ENCODE assay signal across 10 cellular contexts in the genomic region with DNA sequence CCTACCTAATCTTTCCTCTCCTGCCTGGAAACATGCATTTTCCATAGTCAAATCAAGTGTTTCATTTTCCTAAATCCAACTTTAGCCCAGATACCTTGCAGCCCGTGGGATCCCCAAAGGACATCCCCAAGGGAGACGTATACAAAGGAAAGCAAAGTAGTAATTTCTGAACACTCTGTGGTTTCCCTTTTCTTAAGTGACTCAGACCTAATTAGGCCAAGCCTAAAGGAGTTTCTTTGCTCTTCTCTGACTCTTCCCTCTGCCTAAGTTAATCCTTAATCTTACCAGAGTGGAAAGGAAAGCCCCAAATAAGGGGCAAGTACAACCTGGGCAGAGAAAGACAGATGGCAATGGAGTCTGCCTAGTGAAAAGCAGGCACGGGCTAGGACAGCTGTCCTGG.
DNase-seq lines count a peak whose midpoint lies in the region; ATAC-seq and TF ChIP-seq lines count a peak whose summit lies in the region.
"Had no signal": no experiment of that assay in that cellular context is flagged by ENCODE, and none has a peak within 500 bp of the region (broad histone marks: within the 10 kb centered on the region; RNA-seq: fewer than 3 reads in every experiment).

No MANE protein-coding gene starts in this region.

- no peaks in the 10 kb centered on the region for H3K36me3 ChIP-seq in left lung

- no peaks in the 10 kb centered on the region for H3K9me3 ChIP-seq in left lung

- peak overlapping the region; percentile 42 for H3K4me3 Mint-ChIP-seq in activated CD4-positive, alpha-beta T cell treated with anti-CD3 and anti-CD28 coated beads, Interleukin-2, amount 10 ng/mL, durations not matched to agents 24 days and 14 days

- H3K27ac ChIP-seq in left lung, result no peak overlapping the region

- peaks cover 20% of the 10 kb centered on the region for H3K4me1 Mint-ChIP-seq in activated CD4-positive, alpha-beta T cell treated with anti-CD3 and anti-CD28 coated beads, Interleukin-2, amount 10 ng/mL, durations not matched to agents 24 days and 14 days

- no peak for TF ChIP-seq CTCF in left lung (IDR thresholded peaks at IDR 0.05)

- intact Hi-C loops in activated CD4-positive, alpha-beta T cell treated with anti-CD3 and anti-CD28 coated beads, Interleukin-2, amount 10 ng/mL, durations not matched to agents 24 days and 14 days (cut with micrococcal nuclease), result loop anchor here (1.0 kb wide), 3 partner anchors 8 to 12 kb away; no protein-coding TSS in a partner anchor
- intact Hi-C loops in left lung (cut with DNase I), result no loop called here

- no peaks in the 10 kb centered on the region for H3K36me3 Mint-ChIP-seq in activated CD4-positive, alpha-beta T cell treated with anti-CD3 and anti-CD28 coated beads, Interleukin-2, amount 10 ng/mL, durations not matched to agents 24 days and 14 days (ENCODE audit: low read depth)

- H3K27me3 ChIP-seq in left lung, result peaks cover 0 to 7% of the 10 kb centered on the region in 2 donors

- no peak overlapping the region for H3K4me3 ChIP-seq in left lung

- peak overlapping the region; percentile 79 for H3K27ac Mint-ChIP-seq in activated CD4-positive, alpha-beta T cell treated with anti-CD3 and anti-CD28 coated beads, Interleukin-2, amount 10 ng/mL, durations not matched to agents 24 days and 14 days

- no peaks in the 10 kb centered on the region for H3K4me1 ChIP-seq in left lung

- ATAC-seq in HG02840 (IDR thresholded peaks at IDR 0.05; ENCODE audit: low FRiP score, unreplicated experiment), result peak; percentile 81
- ATAC-seq in stimulated activated naive CD8-positive, alpha-beta T cell treated with anti-CD3 and anti-CD28 coated beads, Interleukin-15, Interleukin-2, amounts not matched to agents 100 U/mL and 50 U/mL, for 24 hours, result peak; percentile 77
- no peak for ATAC-seq in left lung

- H3K27me3 Mint-ChIP-seq in activated CD4-positive, alpha-beta T cell treated with anti-CD3 and anti-CD28 coated beads, Interleukin-2, amount 10 ng/mL, durations not matched to agents 24 days and 14 days, result peaks cover 17% of the 10 kb centered on the region

- DNase-seq in activated CD4-positive, alpha-beta T cell treated with anti-CD3 and anti-CD28 coated beads, Interleukin-2, amount 10 ng/mL, durations not matched to agents 24 days and 14 days, result no peak
- DNase-seq in activated CD4-positive, alpha-beta T cell treated with anti-CD3 and anti-CD28 coated beads for 1 hour, result no peak
- DNase-seq in NOMO-1 treated with DMSO at 0.1 percent for 48 hours (lab: John Stamatoyannopoulos, UW; ENCODE audit: unreplicated experiment) (peak; percentile 33), CD1c-positive myeloid dendritic cell (ENCODE audit: extremely low spot score) (no peak), SIG-M5 (lab: John Stamatoyannopoulos, UW) (no peak), left lung (no peak)
- DNase-seq in stimulated activated naive CD8-positive, alpha-beta T cell treated with anti-CD3 and anti-CD28 coated beads, Interleukin-15, Interleukin-2, amounts not matched to agents 100 U/mL and 50 U/mL, for 24 hours, result no peak
- DNase-seq: NCI-H1436, SHP77 treated with DMSO at 0.1 percent for 48 hours had no signal

- H3K9me3 Mint-ChIP-seq in activated CD4-positive, alpha-beta T cell treated with anti-CD3 and anti-CD28 coated beads, Interleukin-2, amount 10 ng/mL, durations not matched to agents 24 days and 14 days, result no peaks in the 10 kb centered on the region
